ENCODE assay signal across 15 cellular contexts in genomic region chr16:10663146-10663545, GRCh38. TPM values are rescaled to one million over a fixed set of nuclear protein-coding genes. Genes with fewer than 3 reads are reported as not detected.
"Had no signal": no experiment of that assay in that cellular context is flagged by ENCODE, and none has a peak within 500 bp of the region (broad histone marks: within the 10 kb centered on the region; RNA-seq: fewer than 3 reads in every experiment).

No MANE protein-coding gene starts in this region.

- H3K27me3 ChIP-seq: thyroid gland, vagina had no signal

- H3K36me3 ChIP-seq: thyroid gland, vagina had no signal

- H3K4me1 ChIP-seq: thyroid gland, vagina had no signal

- DNase-seq: activated CD4-positive, alpha-beta T cell treated with anti-CD3 and anti-CD28 coated beads for 36 hours; activated CD8-positive, alpha-beta T cell treated with anti-CD3 and anti-CD28 coated beads for 36 hours; activated naive CD4-positive, alpha-beta T cell; caudate nucleus; effector CD8-positive, alpha-beta T cell; kidney glomerular epithelial cell; mammary epithelial cell; stimulated activated CD4-positive, alpha-beta T cell treated with anti-CD3 and anti-CD28 coated beads, Interleukin-4, amount 100 ng/mL, for 4 hours; stimulated activated naive CD8-positive, alpha-beta T cell treated with anti-CD3 and anti-CD28 coated beads, Interleukin-15, amount 100 ng/mL, for 72 hours; thyroid gland had no signal

- ATAC-seq: activated CD4-positive, alpha-beta T cell treated with anti-CD3 and anti-CD28 coated beads for 36 hours; activated CD8-positive, alpha-beta T cell treated with anti-CD3 and anti-CD28 coated beads for 36 hours; stimulated activated naive CD8-positive, alpha-beta T cell treated with anti-CD3 and anti-CD28 coated beads, Interleukin-15, amount 100 ng/mL, for 72 hours had no signal

- H3K4me3 ChIP-seq: coronary artery, skin epidermis, thyroid gland, vagina had no signal

- H3K27ac ChIP-seq: coronary artery, skin epidermis, thyroid gland, vagina had no signal

- H3K9me3 ChIP-seq: thyroid gland, vagina had no signal

RNA-seq across cellular contexts. Expression of gene TEKT5, which starts 31.6 kb away (rescaled TPM):
- total RNA-seq: activated T-helper 1 cell treated with anti-CD3 and anti-CD28 coated beads, Interleukin-12 subunit alpha, Interleukin-12 subunit beta, Interleukin-2, Interleukin-4 antibody, amounts not matched to agents 30 ng/mL and 10 ng/mL and 1 ng/mL, durations not matched to agents 14 hours and 24 hours and 36 hours; mucosa of gallbladder; vagina had no signal
